Comparison of ENCODE assay signal across 7 cellular contexts in genomic region chr7:116753130-116753529, GRCh38.
"Had no signal": no experiment of that assay in that cellular context is flagged by ENCODE, and none has a peak within 500 bp of the region (broad histone marks: within the 10 kb centered on the region; RNA-seq: fewer than 3 reads in every experiment).

No MANE protein-coding gene starts in this region.

- H3K4me3 ChIP-seq: GM23338 had no signal

- H3K4me3 Mint-ChIP-seq: GM23338, H9 had no signal

- ATAC-seq: GM23338 had no signal

- H2AFZ ChIP-seq: GM23338 had no signal

- DNase-seq: H9, HCEC 1CT, IMR-90 had no signal

- H3K27ac Mint-ChIP-seq: GM23338, H9 had no signal

- FAIRE-seq: H1, H54, HTR-8/SVneo had no signal

- H3K4me2 ChIP-seq: GM23338 had no signal

- H3K4me1 Mint-ChIP-seq: GM23338 had no signal
